ENCODE assay signal across 1 cellular context in the genomic region with DNA sequence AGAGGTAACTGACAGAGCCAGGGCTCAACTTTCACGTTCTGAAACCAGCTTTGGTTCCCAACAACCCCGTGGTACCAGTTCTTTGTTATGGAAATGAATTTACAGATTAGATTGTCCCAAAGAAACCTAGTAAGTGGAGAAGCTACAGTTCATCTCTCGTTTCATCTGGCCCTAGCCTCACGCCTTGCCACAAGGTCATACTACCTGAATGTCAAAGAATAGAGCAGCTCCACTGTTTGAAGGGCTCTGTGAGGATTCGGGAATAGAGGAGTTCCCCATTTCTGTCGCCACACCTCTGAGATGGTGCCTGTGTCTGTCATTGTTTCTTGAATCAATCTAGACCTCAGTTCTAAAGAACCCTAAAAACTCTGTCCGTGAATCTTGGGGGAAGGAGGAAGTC.
TF ChIP-seq lines count a peak whose summit lies in the region.

No MANE protein-coding gene starts in this region.

TF ChIP-seq in IMR-90, 13 proteins besides CTCF, POLR2A, EP300 and RAD21:
- no peak for TF ChIP-seq BHLHE40 (IDR thresholded peaks at IDR 0.05; ENCODE audit: low read depth, low read length)
- no peak for TF ChIP-seq FOS (IDR thresholded peaks at IDR 0.05; ENCODE audit: low read depth, low read length)
- no peak for TF ChIP-seq CHD1 (IDR thresholded peaks at IDR 0.05; ENCODE audit: low read depth, low read length)
- TF ChIP-seq NFE2L2 (IDR thresholded peaks at IDR 0.05; ENCODE audit: low read depth, low read length) = no peak
- no peak for TF ChIP-seq RFX5 (IDR thresholded peaks at IDR 0.05; ENCODE audit: low read depth, low read length)
- no peak for TF ChIP-seq RCOR1 (IDR thresholded peaks at IDR 0.05; ENCODE audit: insufficient replicate concordance, low read length)
- no peak for TF ChIP-seq MXI1 (IDR thresholded peaks at IDR 0.05; ENCODE audit: borderline replicate concordance, low read depth, low read length)
- TF ChIP-seq, protein P1, sequence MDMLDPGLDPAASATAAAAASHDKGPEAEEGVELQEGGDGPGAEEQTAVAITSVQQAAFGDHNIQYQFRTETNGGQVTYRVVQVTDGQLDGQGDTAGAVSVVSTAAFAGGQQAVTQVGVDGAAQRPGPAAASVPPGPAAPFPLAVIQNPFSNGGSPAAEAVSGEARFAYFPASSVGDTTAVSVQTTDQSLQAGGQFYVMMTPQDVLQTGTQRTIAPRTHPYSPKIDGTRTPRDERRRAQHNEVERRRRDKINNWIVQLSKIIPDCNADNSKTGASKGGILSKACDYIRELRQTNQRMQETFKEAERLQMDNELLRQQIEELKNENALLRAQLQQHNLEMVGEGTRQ (IDR thresholded peaks at IDR 0.05; ENCODE audit: low read depth, low read length) = no peak
